8 cellular contexts compared by ENCODE assay signal in genomic region chr17:4998027-4998665, GRCh38. TPM values are rescaled to one million over a fixed set of nuclear protein-coding genes. Genes with fewer than 3 reads are reported as not detected.
DNase-seq lines count a peak whose midpoint lies in the region; ATAC-seq, FAIRE-seq and TF ChIP-seq lines count a peak whose summit lies in the region.

No MANE protein-coding gene starts in this region.

- in situ Hi-C loops in G401 (cut with HindIII; ENCODE audit: low sequenced_read_pairs), result no loop called here

- H3K27ac ChIP-seq in subcutaneous abdominal adipose tissue (ENCODE audit: low read depth, low read length), result peak overlapping the region; percentile 60

- H3K9ac ChIP-seq in subcutaneous abdominal adipose tissue (ENCODE audit: low read length in 5 of 5), result peak overlapping the region; percentile 68 to 95 (median 92)

- H3K36me3 ChIP-seq in bronchial epithelial cell (ENCODE audit: control insufficient read depth, insufficient read depth, low read length), result peaks cover 21% of the 10 kb centered on the region
- peaks cover 0 to 23% (median 20%) of the 10 kb centered on the region in 5 donors for H3K36me3 ChIP-seq in subcutaneous abdominal adipose tissue (ENCODE audit: control insufficient read depth in 5 of 5, insufficient read depth in 5 of 5, low read length in 5 of 5)

- H3K4me1 ChIP-seq in subcutaneous abdominal adipose tissue (ENCODE audit: control insufficient read depth in 5 of 5, insufficient read depth in 5 of 5, low read length in 5 of 5), result peaks cover 8 to 34% (median 33%) of the 10 kb centered on the region in 5 donors

- no peaks in the 10 kb centered on the region for H3K9me3 ChIP-seq in subcutaneous abdominal adipose tissue (ENCODE audit: control insufficient read depth in 5 of 5, low read length in 5 of 5)

- no peaks in the 10 kb centered on the region for H3K27me3 ChIP-seq in bronchial epithelial cell (ENCODE audit: control insufficient read depth, insufficient read depth, low read length)
- H3K27me3 ChIP-seq in subcutaneous abdominal adipose tissue (ENCODE audit: control insufficient read depth in 5 of 5, insufficient read depth in 4 of 5, low read length in 5 of 5), result no peaks in the 10 kb centered on the region

- TF ChIP-seq CTCF in AG09309 (IDR thresholded peaks at IDR 0.05; ENCODE audit: control insufficient read depth, insufficient read depth, low read depth, low read length, missing control alignments), result no peak
- TF ChIP-seq CTCF in LNCaP clone FGC (IDR thresholded peaks at IDR 0.05; ENCODE audit: control insufficient read depth, extremely low read depth, insufficient read depth), result no peak
- no peak for TF ChIP-seq CTCF in bronchial epithelial cell (IDR thresholded peaks at IDR 0.05; ENCODE audit: insufficient read depth, low read length, severe bottlenecking)

- peak; percentile 5 for ATAC-seq in GM21381 (IDR thresholded peaks at IDR 0.05; ENCODE audit: unreplicated experiment)

- no peak for FAIRE-seq in bronchial epithelial cell (lab: Jason Lieb, UNC)

- H3K4me3 ChIP-seq in AG09309 (ENCODE audit: control insufficient read depth, low read depth, low read length) (peak overlapping the region; percentile 100), LNCaP clone FGC (ENCODE audit: low read depth, low read length) (peak overlapping the region; percentile 91), bronchial epithelial cell (ENCODE audit: low read depth, low read length) (peak overlapping the region; percentile 97), subcutaneous abdominal adipose tissue (ENCODE audit: low read depth in 1 of 5, low read length in 5 of 5) (peak overlapping the region; percentile 79 to 96 (median 93))

- DNase-seq in AG09309 (ENCODE audit: low read depth) (no peak), LNCaP clone FGC (ENCODE audit: low read depth) (no peak), bronchial epithelial cell (ENCODE audit: low read depth) (no peak), left kidney (ENCODE audit: low read depth, low spot score) (peak; percentile 83), G401 (ENCODE audit: low spot score) (no peak), NCI-H1105 treated with DMSO at 0.1 percent for 48 hours (lab: John Stamatoyannopoulos, UW) (no peak)

RNA-seq across cellular contexts. Expression of gene KIF1C, which starts 0.4 kb away (rescaled TPM):
- total RNA-seq in bronchial epithelial cell, result 89.0 and 232 TPM in 2 replicates
- total RNA-seq in G401 (2014; rRNA removed; shearing (Covaris generic)), result 75.6 and 95.9 TPM in 2 replicates

RNA-seq across cellular contexts. Expression of gene INCA1, which starts 0.8 kb away (rescaled TPM):
- 0.13 and 0.53 TPM in 2 replicates for total RNA-seq in bronchial epithelial cell
- 0.14 TPM in 1 of 2 replicates, not detected in the other for total RNA-seq in G401 (2014; rRNA removed; shearing (Covaris generic))

RNA-seq across cellular contexts. Expression of gene CAMTA2, which starts 10.7 kb away (rescaled TPM):
- total RNA-seq in bronchial epithelial cell, result 4.7 and 5.9 TPM in 2 replicates
- 6.9 and 16.9 TPM in 2 replicates for total RNA-seq in G401 (2014; rRNA removed; shearing (Covaris generic))

RNA-seq across cellular contexts. Expression of gene SPAG7, which starts 30.5 kb away (rescaled TPM):
- 40.5 and 64.0 TPM in 2 replicates for total RNA-seq in bronchial epithelial cell
- 32.3 and 59.7 TPM in 2 replicates for total RNA-seq in G401 (2014; rRNA removed; shearing (Covaris generic))

RNA-seq across cellular contexts. Expression of gene SLC52A1, which starts 37.1 kb away (rescaled TPM):
- 0.26 and 0.53 TPM in 2 replicates for total RNA-seq in bronchial epithelial cell
- total RNA-seq in G401 (2014; rRNA removed; shearing (Covaris generic)), result not detected in 2 replicates
